8 cellular contexts compared by ENCODE assay signal in the genomic region with DNA sequence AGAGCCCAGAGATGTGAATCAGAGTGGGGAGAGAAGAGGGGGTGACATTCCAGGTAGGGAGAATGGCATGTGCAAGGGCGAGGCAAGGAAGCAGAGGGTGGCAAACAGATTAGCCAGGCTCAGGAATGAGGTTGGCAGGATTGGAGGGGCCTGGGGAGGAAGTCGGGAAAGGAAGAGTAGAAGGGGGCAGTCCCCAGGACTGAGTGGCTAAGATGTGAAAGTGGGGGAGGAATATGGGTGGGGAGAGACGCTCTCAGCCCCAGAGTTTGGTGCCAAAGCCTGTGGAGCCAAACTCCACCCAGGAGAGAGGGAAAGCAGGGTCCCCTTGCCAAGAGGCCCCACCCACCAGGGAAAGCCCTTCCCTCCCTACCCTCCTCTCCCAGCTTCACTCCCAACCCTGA. TPM values are rescaled to one million over a fixed set of nuclear protein-coding genes. Genes with fewer than 3 reads are reported as not detected.
A peak's percentile ranks its signal among the peaks of the same experiment; 100 is the strongest.
DNase-seq lines count a peak whose midpoint lies in the region; ATAC-seq and TF ChIP-seq lines count a peak whose summit lies in the region.

No MANE protein-coding gene starts in this region.

- no peaks in the 10 kb centered on the region for H3K27me3 Mint-ChIP-seq in CD8-positive, alpha-beta T cell (ENCODE audit: low read depth)
- H3K27me3 Mint-ChIP-seq in osteocyte (ENCODE audit: unreplicated experiment), result no peaks in the 10 kb centered on the region

- H3K9me3 Mint-ChIP-seq in CD8-positive, alpha-beta T cell, result no peaks in the 10 kb centered on the region
- H3K9me3 Mint-ChIP-seq in osteocyte (ENCODE audit: unreplicated experiment), result no peaks in the 10 kb centered on the region

- H3K4me1 Mint-ChIP-seq in CD8-positive, alpha-beta T cell (ENCODE audit: low read depth), result peaks cover 86% of the 10 kb centered on the region
- peaks cover 74% of the 10 kb centered on the region for H3K4me1 Mint-ChIP-seq in osteocyte (ENCODE audit: unreplicated experiment)

- no peak for TF ChIP-seq CTCF in CD8-positive, alpha-beta T cell (IDR thresholded peaks at IDR 0.05)
- no peak for TF ChIP-seq CTCF in Peyer's patch (IDR thresholded peaks at IDR 0.05)
- TF ChIP-seq CTCF in prostate gland (IDR thresholded peaks at IDR 0.05), result no peak
- no peak for TF ChIP-seq CTCF in osteocyte (IDR thresholded peaks at IDR 0.05)

- H3K36me3 ChIP-seq in CD8-positive, alpha-beta T cell (ENCODE audit: insufficient read depth, low read length), result no peaks in the 10 kb centered on the region
- H3K36me3 ChIP-seq in Peyer's patch, result no peaks in the 10 kb centered on the region
- H3K36me3 ChIP-seq in esophagus (ENCODE audit: control insufficient read depth in 2 of 2, insufficient read depth in 2 of 2, low read length in 1 of 2), result no peaks in the 10 kb centered on the region
- no peaks in the 10 kb centered on the region for H3K36me3 ChIP-seq in prostate gland

- H3K4me1 ChIP-seq in CD8-positive, alpha-beta T cell (ENCODE audit: insufficient read depth, low read length), result peaks cover 90% of the 10 kb centered on the region
- H3K4me1 ChIP-seq in Peyer's patch (peaks cover 0 to 43% (median 3%) of the 10 kb centered on the region in 4 donors), esophagus (ENCODE audit: control insufficient read depth in 2 of 2, insufficient read depth in 2 of 2, low read length in 1 of 2) (peaks cover 13 to 36% of the 10 kb centered on the region in 2 donors), prostate gland (replicated peaks) (peaks cover 10% of the 10 kb centered on the region)

- H3K27ac ChIP-seq in CD8-positive, alpha-beta T cell (ENCODE audit: low read depth, low read length), result no peak overlapping the region
- H3K27ac ChIP-seq in Peyer's patch (peak overlapping the region in 3 of 4 donors; percentile 55 to 98 (median 68)), esophagus (ENCODE audit: low read depth in 2 of 2, low read length in 1 of 2) (peak overlapping the region; percentile 78 to 86), prostate gland (peak overlapping the region; percentile 13 to 43)

- no peak for DNase-seq in CD8-positive, alpha-beta T cell
- DNase-seq in Peyer's patch (peak in 1 of 3 donors; percentile 42), prostate gland (ENCODE audit: low spot score) (peak; percentile 70), SKM-1 (lab: John Stamatoyannopoulos, UW; ENCODE audit: unreplicated experiment) (no peak), osteocyte (ENCODE audit: extremely low spot score, unreplicated experiment) (no peak)

- peak overlapping the region; percentile 8 for H3K4me3 ChIP-seq in CD8-positive, alpha-beta T cell (ENCODE audit: low read depth, low read length)
- H3K4me3 ChIP-seq in Peyer's patch, result no peak overlapping the region
- no peak overlapping the region for H3K4me3 ChIP-seq in esophagus (ENCODE audit: low read depth in 1 of 2, low read length in 2 of 2)
- H3K4me3 ChIP-seq in prostate gland, result no peak overlapping the region

- intact Hi-C loops in CD8-positive, alpha-beta T cell (cut with DNase I, micrococcal nuclease), result no loop called here
- intact Hi-C loops in prostate gland (cut with DNase I), result no loop called here

- peak overlapping the region; percentile 96 for H3K27ac Mint-ChIP-seq in CD8-positive, alpha-beta T cell
- H3K27ac Mint-ChIP-seq in osteocyte (ENCODE audit: unreplicated experiment), result no peak overlapping the region

- POLR2A ChIA-PET in CD8-positive, alpha-beta T cell (lab: Charles Lee), result interaction anchor here (1.5 to 1.9 kb wide), 3 partner anchors 8 to 16 kb away, joined by 6 to 14 read pairs (median 11); no protein-coding TSS in a partner anchor

- H3K27me3 ChIP-seq in CD8-positive, alpha-beta T cell (ENCODE audit: insufficient read depth, low read length), result no peaks in the 10 kb centered on the region
- H3K27me3 ChIP-seq in Peyer's patch (no peaks in the 10 kb centered on the region), esophagus (ENCODE audit: control insufficient read depth in 1 of 2, insufficient read depth in 2 of 2, low read length in 2 of 2) (no peaks in the 10 kb centered on the region), prostate gland (replicated peaks; ENCODE audit: insufficient read depth) (no peaks in the 10 kb centered on the region)

- WGBS in esophagus, 2 donors, result 26 to 41% methylated on average over 3 of the region's 3 CpGs
- 20% methylated on average over 3 of the region's 3 CpGs for WGBS in prostate gland

- H3K36me3 Mint-ChIP-seq in CD8-positive, alpha-beta T cell, result peaks cover 2% of the 10 kb centered on the region
- H3K36me3 Mint-ChIP-seq in osteocyte (ENCODE audit: unreplicated experiment), result no peaks in the 10 kb centered on the region

- H3K9me3 ChIP-seq in CD8-positive, alpha-beta T cell (ENCODE audit: low read length), result no peaks in the 10 kb centered on the region
- H3K9me3 ChIP-seq in Peyer's patch (no peaks in the 10 kb centered on the region), esophagus (ENCODE audit: control insufficient read depth in 2 of 2, insufficient read depth in 1 of 2, low read depth in 1 of 2, low read length in 1 of 2) (no peaks in the 10 kb centered on the region), prostate gland (no peaks in the 10 kb centered on the region)

- CTCF ChIA-PET in CD8-positive, alpha-beta T cell (lab: Charles Lee), result interaction anchor here (1.2 to 2.0 kb wide), 6 partner anchors 8 to 28 kb away, joined by 3 to 9 read pairs (median 4); no protein-coding TSS in a partner anchor

- TF ChIP-seq POLR2A in Peyer's patch (IDR thresholded peaks at IDR 0.05) (no peak), prostate gland (IDR thresholded peaks at IDR 0.05) (no peak)

- no peak for ATAC-seq in CD8-positive, alpha-beta T cell
- ATAC-seq in HG02588 (IDR thresholded peaks at IDR 0.05; ENCODE audit: unreplicated experiment) (no peak), HG03354 (IDR thresholded peaks at IDR 0.05; ENCODE audit: poor library complexity, severe bottlenecking, unreplicated experiment) (no peak)

- H3K4me3 Mint-ChIP-seq in CD8-positive, alpha-beta T cell, result peak overlapping the region; percentile 65
- H3K4me3 Mint-ChIP-seq in osteocyte (ENCODE audit: unreplicated experiment), result no peak overlapping the region

RNA-seq across cellular contexts. Expression of gene HDAC7, which starts 5.5 kb away (rescaled TPM):
- 10 to 100 TPM; 87.3 to 91.4 TPM for total RNA-seq in CD8-positive, alpha-beta T cell
- total RNA-seq in Peyer's patch, result 10 to 100 TPM in 3 of 4 donors, 1 to 10 TPM in 1; 9.8 to 80.9 (median 36.8) TPM
- polyA plus RNA-seq in esophagus, result 10 to 100 TPM; 20.9 to 35.6 TPM
- 10 to 100 TPM; 39.5 to 67.7 TPM for total RNA-seq in prostate gland
- total RNA-seq in osteocyte, result 114 and 120 TPM in 2 replicates

RNA-seq across cellular contexts. Expression of gene SLC48A1, which starts 52.2 kb away (rescaled TPM):
- total RNA-seq in CD8-positive, alpha-beta T cell, result 1 to 10 TPM; 4.3 to 5.5 TPM
- total RNA-seq in Peyer's patch (10 to 100 TPM; 14.9 to 21.5 (median 15.9) TPM), prostate gland (10 to 100 TPM; 39.0 to 52.5 TPM), osteocyte (21.2 and 21.6 TPM in 2 replicates)
- polyA plus RNA-seq in esophagus, result 10 to 100 TPM; 17.7 to 20.6 TPM
